10 cellular contexts compared by ENCODE assay signal in the genomic region with DNA sequence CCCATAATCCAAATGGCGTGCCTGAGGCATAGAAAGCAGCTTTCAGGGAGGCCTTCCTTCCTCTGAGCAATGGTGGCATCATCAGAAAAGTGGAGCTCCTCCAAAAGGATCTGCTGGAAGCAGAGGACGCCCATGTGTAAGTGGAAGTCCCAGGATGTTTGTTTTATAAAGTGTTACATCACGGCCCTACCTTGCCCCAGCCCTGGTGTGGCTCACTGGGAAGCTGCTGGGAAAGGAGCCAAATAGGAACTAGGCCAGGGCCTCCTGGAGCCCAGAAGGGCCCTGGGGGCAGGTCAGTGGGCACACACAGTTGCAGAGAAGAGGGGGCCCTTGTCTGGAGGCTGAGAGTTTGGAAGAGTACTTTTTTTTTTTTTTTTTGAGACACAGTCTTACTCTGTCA. TPM values are rescaled to one million over a fixed set of nuclear protein-coding genes. Genes with fewer than 3 reads are reported as not detected.
A peak's percentile ranks its signal among the peaks of the same experiment; 100 is the strongest.
DNase-seq lines count a peak whose midpoint lies in the region; ATAC-seq, FAIRE-seq and TF ChIP-seq lines count a peak whose summit lies in the region.
"Had no signal": no experiment of that assay in that cellular context is flagged by ENCODE, and none has a peak within 500 bp of the region (broad histone marks: within the 10 kb centered on the region; RNA-seq: fewer than 3 reads in every experiment).

No MANE protein-coding gene starts in this region.

- TF ChIP-seq POLR2A in A549 (IDR thresholded peaks at IDR 0.05; ENCODE audit: low read length), result no peak

- DNase-seq in A549 (ENCODE audit: low read depth in 1 of 2, low spot score in 1 of 2) (peak; percentile 93 to 95), HFF-Myc (ENCODE audit: extremely low read depth, low read depth) (peak; percentile 53), SHP77 (lab: John Stamatoyannopoulos, UW) (peak; percentile 85 to 87), glomerular visceral epithelial cell (ENCODE audit: extremely low spot score) (peak; percentile 86), NCI-H1417 treated with DMSO at 0.1 percent for 48 hours (lab: John Stamatoyannopoulos, UW) (no peak), right cardiac atrium (no peak)
- DNase-seq in activated CD4-positive, alpha-beta memory T cell treated with anti-CD3 and anti-CD28 coated beads, Interleukin-2, amount 10 ng/mL, durations not matched to agents 7 days and 5 days, result no peak
- no peak for DNase-seq in activated T-helper 1 cell treated with anti-CD3 and anti-CD28 coated beads, Interleukin-12 subunit alpha, Interleukin-12 subunit beta, Interleukin-2, Interleukin-4 antibody, amounts not matched to agents 30 ng/mL and 10 ng/mL and 1 ng/mL, durations not matched to agents 14 hours and 24 hours and 36 hours (ENCODE audit: low spot score)
- DNase-seq: DND-41 had no signal

- TF ChIP-seq EP300 in A549 (IDR thresholded peaks at IDR 0.05), result peak; percentile 79 to 84; a peak in 3 of 5 replicates

- H3K4me1 Mint-ChIP-seq in activated CD4-positive, alpha-beta memory T cell treated with anti-CD3 and anti-CD28 coated beads, Interleukin-2, amount 10 ng/mL, durations not matched to agents 7 days and 5 days, result peaks cover 21% of the 10 kb centered on the region
- H3K4me1 Mint-ChIP-seq in activated T-helper 1 cell treated with anti-CD3 and anti-CD28 coated beads, Interleukin-12 subunit alpha, Interleukin-12 subunit beta, Interleukin-2, Interleukin-4 antibody, amounts not matched to agents 30 ng/mL and 10 ng/mL and 1 ng/mL, durations not matched to agents 14 hours and 24 hours and 36 hours (ENCODE audit: low read depth), result peaks cover 21% of the 10 kb centered on the region

- H3K4me2 ChIP-seq in A549, result peak overlapping the region; percentile 60

- intact Hi-C loops in activated T-helper 1 cell treated with anti-CD3 and anti-CD28 coated beads, Interleukin-12 subunit alpha, Interleukin-12 subunit beta, Interleukin-2, Interleukin-4 antibody, amounts not matched to agents 30 ng/mL and 10 ng/mL and 1 ng/mL, durations not matched to agents 14 hours and 24 hours and 36 hours (cut with micrococcal nuclease), result no loop called here
- intact Hi-C loops in right cardiac atrium (cut with DNase I), result no loop called here

- H3K4me1 ChIP-seq in A549 (peaks cover 55% of the 10 kb centered on the region), right cardiac atrium (ENCODE audit: control insufficient read depth, insufficient read depth, low read length) (no peaks in the 10 kb centered on the region)

- no peaks in the 10 kb centered on the region for H3K27me3 ChIP-seq in right cardiac atrium (ENCODE audit: control insufficient read depth, insufficient read depth)
- H3K27me3 ChIP-seq: upper lobe of left lung had no signal

- H3K27me3 Mint-ChIP-seq in activated CD4-positive, alpha-beta memory T cell treated with anti-CD3 and anti-CD28 coated beads, Interleukin-2, amount 10 ng/mL, durations not matched to agents 7 days and 5 days, result no peaks in the 10 kb centered on the region
- H3K27me3 Mint-ChIP-seq in activated T-helper 1 cell treated with anti-CD3 and anti-CD28 coated beads, Interleukin-12 subunit alpha, Interleukin-12 subunit beta, Interleukin-2, Interleukin-4 antibody, amounts not matched to agents 30 ng/mL and 10 ng/mL and 1 ng/mL, durations not matched to agents 14 hours and 24 hours and 36 hours (ENCODE audit: insufficient read depth), result peaks cover 5% of the 10 kb centered on the region

- no peak overlapping the region for H3K27ac Mint-ChIP-seq in activated CD4-positive, alpha-beta memory T cell treated with anti-CD3 and anti-CD28 coated beads, Interleukin-2, amount 10 ng/mL, durations not matched to agents 7 days and 5 days
- no peak overlapping the region for H3K27ac Mint-ChIP-seq in activated T-helper 1 cell treated with anti-CD3 and anti-CD28 coated beads, Interleukin-12 subunit alpha, Interleukin-12 subunit beta, Interleukin-2, Interleukin-4 antibody, amounts not matched to agents 30 ng/mL and 10 ng/mL and 1 ng/mL, durations not matched to agents 14 hours and 24 hours and 36 hours

- TF ChIP-seq CTCF in A549 (IDR thresholded peaks at IDR 0.05) (no peak), HFF-Myc (IDR thresholded peaks at IDR 0.05; ENCODE audit: low read depth, low read length, missing control alignments) (no peak)

- peak overlapping the region; percentile 90 to 98 for H3K27ac ChIP-seq in A549
- H3K27ac ChIP-seq in right cardiac atrium (ENCODE audit: low read length), result no peak overlapping the region

- peak; percentile 12 to 58; a peak in 3 of 5 replicates for TF ChIP-seq RAD21 in A549 (conservative IDR thresholded peaks at IDR 0.05 in 1 of 2, IDR thresholded peaks at IDR 0.05 in 1 of 2)

- H3K9me3 ChIP-seq in A549 (no peaks in the 10 kb centered on the region), right cardiac atrium (ENCODE audit: control insufficient read depth, low read length) (no peaks in the 10 kb centered on the region)
- H3K9me3 ChIP-seq: upper lobe of left lung had no signal

- peak; percentile 70 for FAIRE-seq in A549 (lab: Jason Lieb, UNC)

- H3K4me3 Mint-ChIP-seq in activated CD4-positive, alpha-beta memory T cell treated with anti-CD3 and anti-CD28 coated beads, Interleukin-2, amount 10 ng/mL, durations not matched to agents 7 days and 5 days, result no peak overlapping the region
- no peak overlapping the region for H3K4me3 Mint-ChIP-seq in activated T-helper 1 cell treated with anti-CD3 and anti-CD28 coated beads, Interleukin-12 subunit alpha, Interleukin-12 subunit beta, Interleukin-2, Interleukin-4 antibody, amounts not matched to agents 30 ng/mL and 10 ng/mL and 1 ng/mL, durations not matched to agents 14 hours and 24 hours and 36 hours

- WGBS in A549 (ENCODE audit: missing lambda C conversion rate), result 3% methylated on average over 3 of the region's 3 CpGs
- 67% methylated on average over 3 of the region's 3 CpGs for WGBS in right cardiac atrium

- ATAC-seq in A549, result peak; percentile 63 to 76
- no peak for ATAC-seq in right cardiac atrium

- H3K4me3 ChIP-seq in A549 (no peak overlapping the region), HFF-Myc (replicated peaks; ENCODE audit: low read depth, low read length) (no peak overlapping the region), right cardiac atrium (ENCODE audit: low read length) (no peak overlapping the region)
- H3K4me3 ChIP-seq: upper lobe of left lung had no signal

- CTCF ChIA-PET in A549 (lab: Yijun Ruan, JAX), result interaction anchor here (0.6 to 1.6 kb wide), 16 partner anchors 12 to 379 kb away, joined by 3 to 5 read pairs (median 3); no protein-coding TSS in a partner anchor
- CTCF ChIA-PET in activated CD4-positive, alpha-beta memory T cell treated with anti-CD3 and anti-CD28 coated beads, Interleukin-2, amount 10 ng/mL, durations not matched to agents 7 days and 5 days (lab: Charles Lee), result interaction anchor here (0.7 kb wide), 2 partner anchors 10 to 14 kb away, joined by 3 read pairs; no protein-coding TSS in a partner anchor

- POLR2A ChIA-PET in A549 (lab: Yijun Ruan, JAX), result interaction anchor here (0.8 to 1.8 kb wide), 2 partner anchors 20 to 42 kb away, joined by 5 to 14 read pairs; no protein-coding TSS in a partner anchor
- POLR2A ChIA-PET in activated CD4-positive, alpha-beta memory T cell treated with anti-CD3 and anti-CD28 coated beads, Interleukin-2, amount 10 ng/mL, durations not matched to agents 7 days and 5 days (lab: Charles Lee), result no interaction called here

- peaks cover 1% of the 10 kb centered on the region for H3K36me3 Mint-ChIP-seq in activated CD4-positive, alpha-beta memory T cell treated with anti-CD3 and anti-CD28 coated beads, Interleukin-2, amount 10 ng/mL, durations not matched to agents 7 days and 5 days (ENCODE audit: low read depth)
- H3K36me3 Mint-ChIP-seq in activated T-helper 1 cell treated with anti-CD3 and anti-CD28 coated beads, Interleukin-12 subunit alpha, Interleukin-12 subunit beta, Interleukin-2, Interleukin-4 antibody, amounts not matched to agents 30 ng/mL and 10 ng/mL and 1 ng/mL, durations not matched to agents 14 hours and 24 hours and 36 hours (ENCODE audit: low read depth), result peaks cover 3% of the 10 kb centered on the region

- H3K9me3 Mint-ChIP-seq in activated CD4-positive, alpha-beta memory T cell treated with anti-CD3 and anti-CD28 coated beads, Interleukin-2, amount 10 ng/mL, durations not matched to agents 7 days and 5 days, result no peaks in the 10 kb centered on the region
- H3K9me3 Mint-ChIP-seq in activated T-helper 1 cell treated with anti-CD3 and anti-CD28 coated beads, Interleukin-12 subunit alpha, Interleukin-12 subunit beta, Interleukin-2, Interleukin-4 antibody, amounts not matched to agents 30 ng/mL and 10 ng/mL and 1 ng/mL, durations not matched to agents 14 hours and 24 hours and 36 hours, result no peaks in the 10 kb centered on the region

TF ChIP-seq in A549, 52 proteins besides CTCF, POLR2A, EP300 and RAD21 (continues in another document):
- TF ChIP-seq JUNB (IDR thresholded peaks at IDR 0.05) (peak; percentile 93), FOSL2 (IDR thresholded peaks at IDR 0.05) (peak; percentile 67), FOSL2 (CRISPR knock-in tag; IDR thresholded peaks at IDR 0.05) (peak; percentile 77), SMC3 (IDR thresholded peaks at IDR 0.05) (peak; percentile 55), EHF (CRISPR knock-in tag; IDR thresholded peaks at IDR 0.05) (no peak), TFCP2L1 (CRISPR knock-in tag; IDR thresholded peaks at IDR 0.05) (peak; percentile 50; the same call in 1 of the 2 replicates)
- TF ChIP-seq, protein P1, sequence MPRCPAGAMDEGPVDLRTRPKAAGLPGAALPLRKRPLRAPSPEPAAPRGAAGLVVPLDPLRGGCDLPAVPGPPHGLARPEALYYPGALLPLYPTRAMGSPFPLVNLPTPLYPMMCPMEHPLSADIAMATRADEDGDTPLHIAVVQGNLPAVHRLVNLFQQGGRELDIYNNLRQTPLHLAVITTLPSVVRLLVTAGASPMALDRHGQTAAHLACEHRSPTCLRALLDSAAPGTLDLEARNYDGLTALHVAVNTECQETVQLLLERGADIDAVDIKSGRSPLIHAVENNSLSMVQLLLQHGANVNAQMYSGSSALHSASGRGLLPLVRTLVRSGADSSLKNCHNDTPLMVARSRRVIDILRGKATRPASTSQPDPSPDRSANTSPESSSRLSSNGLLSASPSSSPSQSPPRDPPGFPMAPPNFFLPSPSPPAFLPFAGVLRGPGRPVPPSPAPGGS (IDR thresholded peaks at IDR 0.05), result peak; percentile 94; the same call in 2 of the 3 replicates

RNA-seq across cellular contexts. Expression of gene ODC1, which starts 4.2 kb away (rescaled TPM):
- 198 and 265 TPM in 2 replicates for polyA plus RNA-seq in A549 (2011; rRNA removed)
- polyA plus RNA-seq in A549 (2012; cell fraction: cytosol; rRNA removed), result 147 and 159 TPM in 2 replicates
- 84.5 and 165 TPM in 2 replicates for polyA plus RNA-seq in A549 (2012; cell fraction: nucleus; rRNA removed)
- polyA plus RNA-seq in A549 (2017; fragmentation: RNase III; extraction: RNeasy Plus Mini Kit Qiagen cat#74134 plus additional on column Dnase treatment), result 56.3 to 89.5 TPM (median 57.8 TPM) in 3 replicates
- polyA minus RNA-seq in A549 (2011; rRNA and poly(A)+ RNA removed), result 110 and 113 TPM in 2 replicates
- total RNA-seq in activated CD4-positive, alpha-beta memory T cell treated with anti-CD3 and anti-CD28 coated beads, Interleukin-2, amount 10 ng/mL, durations not matched to agents 7 days and 5 days, result 10 to 100 TPM; 48.1 to 54.9 TPM
- 235 and 247 TPM in 2 replicates for total RNA-seq in activated T-helper 1 cell treated with anti-CD3 and anti-CD28 coated beads, Interleukin-12 subunit alpha, Interleukin-12 subunit beta, Interleukin-2, Interleukin-4 antibody, amounts not matched to agents 30 ng/mL and 10 ng/mL and 1 ng/mL, durations not matched to agents 14 hours and 24 hours and 36 hours
- 10 to 100 TPM; 35.2 to 47.9 (median 39.8) TPM for total RNA-seq in right cardiac atrium
- polyA plus RNA-seq in right cardiac atrium, result 17.3 TPM

Comparison
In these comparisons a context has a peak if more than half of its experiments do, and no peak if none do; other contexts are left out.
1. ATAC-seq: peak in A549 (2 of 2); none in right cardiac atrium (0 of 2).
2. DNase-seq: peak in A549 (2 of 2), HFF-Myc (single experiment), SHP77 (2 of 2) and glomerular visceral epithelial cell (single experiment); none in NCI-H1417 treated with DMSO at 0.1 percent for 48 hours (single experiment), activated CD4-positive, alpha-beta memory T cell treated with anti-CD3 and anti-CD28 coated beads, Interleukin-2, amount 10 ng/mL, durations not matched to agents 7 days and 5 days (single experiment), activated T-helper 1 cell treated with anti-CD3 and anti-CD28 coated beads, Interleukin-12 subunit alpha, Interleukin-12 subunit beta, Interleukin-2, Interleukin-4 antibody, amounts not matched to agents 30 ng/mL and 10 ng/mL and 1 ng/mL, durations not matched to agents 14 hours and 24 hours and 36 hours (single experiment) and right cardiac atrium (0 of 3).